Comparison of ENCODE assay signal across 1 cellular context in the genomic region with DNA sequence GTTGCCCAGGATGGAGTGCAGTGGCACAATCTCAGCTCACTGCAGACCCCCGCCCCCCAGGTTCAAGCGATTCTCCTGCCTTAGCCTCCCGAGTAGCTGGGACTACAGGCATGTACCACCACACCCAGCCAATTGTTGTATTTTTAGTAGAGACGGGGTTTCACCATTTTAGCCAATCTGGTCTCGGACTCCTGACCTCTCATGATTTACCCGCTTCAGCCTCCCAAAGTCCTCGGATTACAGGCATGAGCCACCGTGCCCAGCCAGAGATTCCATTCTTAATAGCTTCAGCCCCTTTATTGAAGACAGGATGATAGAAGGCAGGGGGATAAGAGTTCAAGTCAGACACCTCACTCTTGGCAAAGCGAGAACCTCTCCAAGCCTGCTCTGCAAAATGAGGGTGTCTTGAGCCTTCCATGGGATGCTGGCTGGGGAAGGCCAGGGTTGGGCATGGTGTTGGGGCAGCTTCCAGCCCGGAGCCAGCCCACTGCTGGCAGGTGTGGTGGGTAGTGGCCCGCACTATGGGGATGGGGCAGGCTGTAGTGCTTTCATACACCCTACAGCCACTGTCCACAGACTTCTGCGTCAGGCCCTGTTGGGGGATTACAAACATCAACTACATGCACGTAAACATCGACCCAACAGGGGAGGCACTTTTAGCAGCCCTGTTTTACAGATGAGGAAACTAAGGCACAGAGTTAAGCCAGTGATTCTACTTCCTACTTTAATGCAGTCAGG.
A peak's percentile ranks its signal among the peaks of the same experiment; 100 is the strongest.
TF ChIP-seq lines count a peak whose summit lies in the region.

No MANE protein-coding gene starts in this region.

TF ChIP-seq in liver, 16 proteins besides CTCF, POLR2A, EP300 and RAD21:
- TF ChIP-seq FOXA1 (IDR thresholded peaks at IDR 0.05): no peak
- no peak for TF ChIP-seq TAF1 (conservative IDR thresholded peaks at IDR 0.05)
- no peak for TF ChIP-seq GABPA (IDR thresholded peaks at IDR 0.05 in 1 of 2, conservative IDR thresholded peaks at IDR 0.05 in 1 of 2)
- TF ChIP-seq JUND (IDR thresholded peaks at IDR 0.05): no peak
- peak; percentile 40 for TF ChIP-seq SP1 (IDR thresholded peaks at IDR 0.05)
- peak in 1 of 2 donors; percentile 23 for TF ChIP-seq RXRA (IDR thresholded peaks at IDR 0.05)
- no peak for TF ChIP-seq EGR1 (IDR thresholded peaks at IDR 0.05; ENCODE audit: low read depth in 2 of 2)
- TF ChIP-seq HNF4A (conservative IDR thresholded peaks at IDR 0.05): peak; percentile 47 to 64
- TF ChIP-seq HNF4G (IDR thresholded peaks at IDR 0.05): no peak
- TF ChIP-seq MAX (IDR thresholded peaks at IDR 0.05): no peak
- no peak for TF ChIP-seq ATF3 (IDR thresholded peaks at IDR 0.05)
- TF ChIP-seq NR2F2 (IDR thresholded peaks at IDR 0.05): no peak
- TF ChIP-seq, protein P1, sequence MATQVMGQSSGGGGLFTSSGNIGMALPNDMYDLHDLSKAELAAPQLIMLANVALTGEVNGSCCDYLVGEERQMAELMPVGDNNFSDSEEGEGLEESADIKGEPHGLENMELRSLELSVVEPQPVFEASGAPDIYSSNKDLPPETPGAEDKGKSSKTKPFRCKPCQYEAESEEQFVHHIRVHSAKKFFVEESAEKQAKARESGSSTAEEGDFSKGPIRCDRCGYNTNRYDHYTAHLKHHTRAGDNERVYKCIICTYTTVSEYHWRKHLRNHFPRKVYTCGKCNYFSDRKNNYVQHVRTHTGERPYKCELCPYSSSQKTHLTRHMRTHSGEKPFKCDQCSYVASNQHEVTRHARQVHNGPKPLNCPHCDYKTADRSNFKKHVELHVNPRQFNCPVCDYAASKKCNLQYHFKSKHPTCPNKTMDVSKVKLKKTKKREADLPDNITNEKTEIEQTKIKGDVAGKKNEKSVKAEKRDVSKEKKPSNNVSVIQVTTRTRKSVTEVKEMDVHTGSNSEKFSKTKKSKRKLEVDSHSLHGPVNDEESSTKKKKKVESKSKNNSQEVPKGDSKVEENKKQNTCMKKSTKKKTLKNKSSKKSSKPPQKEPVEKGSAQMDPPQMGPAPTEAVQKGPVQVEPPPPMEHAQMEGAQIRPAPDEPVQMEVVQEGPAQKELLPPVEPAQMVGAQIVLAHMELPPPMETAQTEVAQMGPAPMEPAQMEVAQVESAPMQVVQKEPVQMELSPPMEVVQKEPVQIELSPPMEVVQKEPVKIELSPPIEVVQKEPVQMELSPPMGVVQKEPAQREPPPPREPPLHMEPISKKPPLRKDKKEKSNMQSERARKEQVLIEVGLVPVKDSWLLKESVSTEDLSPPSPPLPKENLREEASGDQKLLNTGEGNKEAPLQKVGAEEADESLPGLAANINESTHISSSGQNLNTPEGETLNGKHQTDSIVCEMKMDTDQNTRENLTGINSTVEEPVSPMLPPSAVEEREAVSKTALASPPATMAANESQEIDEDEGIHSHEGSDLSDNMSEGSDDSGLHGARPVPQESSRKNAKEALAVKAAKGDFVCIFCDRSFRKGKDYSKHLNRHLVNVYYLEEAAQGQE (IDR thresholded peaks at IDR 0.05): no peak
